In the genomic region with DNA sequence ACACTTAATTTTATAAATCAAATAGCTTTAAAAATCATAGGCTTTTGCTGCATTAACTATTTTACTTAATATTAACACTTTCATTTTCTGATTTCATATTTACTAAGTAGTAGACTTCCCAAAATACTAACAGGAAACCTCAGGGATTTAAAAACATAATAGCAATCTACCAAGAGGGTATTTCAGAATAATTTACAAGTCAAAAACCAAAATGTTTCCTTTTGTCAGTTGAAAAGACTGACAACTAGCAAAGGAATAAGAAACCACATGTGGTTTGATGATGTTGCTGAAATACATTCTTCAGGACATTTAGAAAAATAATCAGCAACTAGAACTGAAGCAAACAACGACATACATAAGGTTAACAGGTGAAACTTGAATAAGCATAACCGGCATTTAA, we compare ENCODE assay signal across 20 cellular contexts. TPM values are rescaled to one million over a fixed set of nuclear protein-coding genes. Genes with fewer than 3 reads are reported as not detected.
A peak's percentile ranks its signal among the peaks of the same experiment; 100 is the strongest.
DNase-seq lines count a peak whose midpoint lies in the region; ATAC-seq, FAIRE-seq and TF ChIP-seq lines count a peak whose summit lies in the region.
"Had no signal": no experiment of that assay in that cellular context is flagged by ENCODE, and none has a peak within 500 bp of the region (broad histone marks: within the 10 kb centered on the region; RNA-seq: fewer than 3 reads in every experiment).

No MANE protein-coding gene starts in this region.

- POLR2A ChIA-PET in OCI-LY7 (lab: Charles Lee), result interaction anchor here (0.8 to 2.0 kb wide), 6 partner anchors 10 to 1498 kb away, joined by 3 to 10 read pairs (median 4); no protein-coding TSS in a partner anchor

- peak; percentile 84 for FAIRE-seq in islet of Langerhans (lab: Jason Lieb, UNC)

- no peaks in the 10 kb centered on the region for H3K9me2 ChIP-seq in OCI-LY7 (ENCODE audit: insufficient read depth, low read length)
- H3K9me2 ChIP-seq: SK-N-SH had no signal

- peaks cover 79% of the 10 kb centered on the region for H4K20me1 ChIP-seq in OCI-LY7 (ENCODE audit: insufficient read depth, low read length)

- DNase-seq in activated CD8-positive, alpha-beta memory T cell treated with anti-CD3 and anti-CD28 coated beads, Interleukin-2, amount 10 ng/mL, durations not matched to agents 7 days and 5 days, result no peak
- DNase-seq in activated CD8-positive, alpha-beta memory T cell treated with anti-CD3 and anti-CD28 coated beads for 24 hours, result no peak
- DNase-seq in OCI-LY7 (ENCODE audit: low spot score) (no peak), AG08395 (ENCODE audit: low spot score) (no peak), middle frontal gyrus (ENCODE audit: extremely low spot score, low spot score) (no peak)
- no peak for DNase-seq in stimulated activated naive CD4-positive, alpha-beta T cell (lab: John Stamatoyannopoulos, UW)
- DNase-seq: activated CD4-positive, CD25-positive, alpha-beta regulatory T cell; BE2C; brain microvascular endothelial cell; cortex of kidney; NCI-H1105; NK-92 treated with Interleukin-12 subunit alpha and Interleukin-12 subunit beta, amount 100 ng/mL, for 24 hours; retina; SK-N-SH; spleen; stimulated activated CD4-positive, alpha-beta T cell treated with anti-CD3 and anti-CD28 coated beads, Interleukin-4, amount 100 ng/mL, for 24 hours; T-helper 9 cell; upper lobe of left lung had no signal

- peaks cover 100% of the 10 kb centered on the region for H3K79me2 ChIP-seq in OCI-LY7 (ENCODE audit: insufficient read depth, low read depth, low read length)

- CTCF ChIA-PET in activated CD8-positive, alpha-beta memory T cell treated with anti-CD3 and anti-CD28 coated beads, Interleukin-2, amount 10 ng/mL, durations not matched to agents 7 days and 5 days (lab: Charles Lee), result no interaction called here
- CTCF ChIA-PET in OCI-LY7 (lab: Charles Lee; ENCODE audit: unreplicated experiment), result no interaction called here

- no peak overlapping the region for H2AFZ ChIP-seq in OCI-LY7 (ENCODE audit: low read length)

- peaks cover 49% of the 10 kb centered on the region for H3K4me1 Mint-ChIP-seq in activated CD8-positive, alpha-beta memory T cell treated with anti-CD3 and anti-CD28 coated beads, Interleukin-2, amount 10 ng/mL, durations not matched to agents 7 days and 5 days

- no peak for TF ChIP-seq CTCF in OCI-LY7 (conservative IDR thresholded peaks at IDR 0.05; ENCODE audit: low read length)

- H3K9me3 ChIP-seq in OCI-LY7 (ENCODE audit: low read length), result no peaks in the 10 kb centered on the region
- H3K9me3 ChIP-seq: BE2C, SK-N-SH, spleen, upper lobe of left lung had no signal

- ATAC-seq in activated CD8-positive, alpha-beta memory T cell treated with anti-CD3 and anti-CD28 coated beads, Interleukin-2, amount 10 ng/mL, durations not matched to agents 7 days and 5 days, result no peak
- peak; percentile 42 for ATAC-seq in GM21447 (IDR thresholded peaks at IDR 0.05; ENCODE audit: unreplicated experiment)

- peaks cover 61% of the 10 kb centered on the region for H3K36me3 Mint-ChIP-seq in activated CD8-positive, alpha-beta memory T cell treated with anti-CD3 and anti-CD28 coated beads, Interleukin-2, amount 10 ng/mL, durations not matched to agents 7 days and 5 days

- intact Hi-C loops in OCI-LY7 (cut with micrococcal nuclease; ENCODE audit: unreplicated experiment), result no loop called here

- H3K4me3 Mint-ChIP-seq in activated CD8-positive, alpha-beta memory T cell treated with anti-CD3 and anti-CD28 coated beads, Interleukin-2, amount 10 ng/mL, durations not matched to agents 7 days and 5 days, result no peak overlapping the region

- H3K9me3 Mint-ChIP-seq in activated CD8-positive, alpha-beta memory T cell treated with anti-CD3 and anti-CD28 coated beads, Interleukin-2, amount 10 ng/mL, durations not matched to agents 7 days and 5 days (ENCODE audit: low read depth), result no peaks in the 10 kb centered on the region

- H3K27ac Mint-ChIP-seq in activated CD8-positive, alpha-beta memory T cell treated with anti-CD3 and anti-CD28 coated beads, Interleukin-2, amount 10 ng/mL, durations not matched to agents 7 days and 5 days, result peak overlapping the region; percentile 46

- H3K4me1 ChIP-seq in OCI-LY7 (ENCODE audit: insufficient read depth, low read length, poor library complexity, severe bottlenecking), result peaks cover 34% of the 10 kb centered on the region
- H3K4me1 ChIP-seq: BE2C had no signal

- H3K4me2 ChIP-seq in OCI-LY7 (ENCODE audit: low read length), result peak overlapping the region; percentile 38
- H3K4me2 ChIP-seq: SK-N-SH had no signal

- no peaks in the 10 kb centered on the region for H3K27me3 Mint-ChIP-seq in activated CD8-positive, alpha-beta memory T cell treated with anti-CD3 and anti-CD28 coated beads, Interleukin-2, amount 10 ng/mL, durations not matched to agents 7 days and 5 days

- no TSS peak for BruUV-seq in OCI-LY7 (replicated peaks; lab: Mats Ljungman, UMichigan)

- H3K36me3 ChIP-seq in OCI-LY7 (ENCODE audit: insufficient read depth, low read length), result peaks cover 96% of the 10 kb centered on the region

- H3K4me3 ChIP-seq in OCI-LY7 (ENCODE audit: low read depth, low read length, poor library complexity, severe bottlenecking), result peak overlapping the region; percentile 32
- H3K4me3 ChIP-seq: spleen, upper lobe of left lung had no signal

- peak overlapping the region; percentile 37 for H3K27ac ChIP-seq in OCI-LY7 (ENCODE audit: low read depth, low read length, poor library complexity, severe bottlenecking)
- H3K27ac ChIP-seq: brain microvascular endothelial cell, spleen, upper lobe of left lung had no signal

RNA-seq across cellular contexts. Expression of a gene that starts 40.1 kb away (rescaled TPM):
- 100 to 1,000 TPM; 180 to 196 TPM for total RNA-seq in activated CD8-positive, alpha-beta memory T cell treated with anti-CD3 and anti-CD28 coated beads, Interleukin-2, amount 10 ng/mL, durations not matched to agents 7 days and 5 days
- 189 and 206 TPM in 2 replicates for total RNA-seq in OCI-LY7 (2014; rRNA removed; shearing (Covaris generic))
- 235 and 237 TPM in 2 replicates for total RNA-seq in OCI-LY7 (2022)
